In genomic region chr16:67391424-67392300, GRCh38 we compare ENCODE assay signal across 11 cellular contexts. TPM values are rescaled to one million over a fixed set of nuclear protein-coding genes. Genes with fewer than 3 reads are reported as not detected.
A peak's percentile ranks its signal among the peaks of the same experiment; 100 is the strongest.
DNase-seq lines count a peak whose midpoint lies in the region; ATAC-seq and TF ChIP-seq lines count a peak whose summit lies in the region.
"Had no signal": no experiment of that assay in that cellular context is flagged by ENCODE, and none has a peak within 500 bp of the region (broad histone marks: within the 10 kb centered on the region; RNA-seq: fewer than 3 reads in every experiment).

No MANE protein-coding gene starts in this region.

- peaks cover 3% of the 10 kb centered on the region for H3K4me1 Mint-ChIP-seq in endothelial cell (ENCODE audit: unreplicated experiment)
- peaks cover 6 to 8% of the 10 kb centered on the region in 2 donors for H3K4me1 Mint-ChIP-seq in natural killer cell treated with Interleukin-12 subunit alpha and Interleukin-12 subunit beta and Interleukin-15 and Interleukin-18, amount 100 ng/mL, for 72 hours (ENCODE audit: low read depth in 2 of 2)
- peaks cover 5% of the 10 kb centered on the region for H3K4me1 Mint-ChIP-seq in activated CD4-positive, alpha-beta memory T cell treated with anti-CD3 and anti-CD28 coated beads, Interleukin-2, amount 10 ng/mL, durations not matched to agents 7 days and 5 days
- peaks cover 8% of the 10 kb centered on the region for H3K4me1 Mint-ChIP-seq in CD4-positive, alpha-beta T cell (ENCODE audit: low read depth)

- 70 to 75% methylated on average over 7 to 15 of the region's 15 CpGs for WGBS in thyroid gland, 2 donors

- H3K9me3 Mint-ChIP-seq in endothelial cell (ENCODE audit: unreplicated experiment), result no peaks in the 10 kb centered on the region
- no peaks in the 10 kb centered on the region for H3K9me3 Mint-ChIP-seq in natural killer cell treated with Interleukin-12 subunit alpha and Interleukin-12 subunit beta and Interleukin-15 and Interleukin-18, amount 100 ng/mL, for 72 hours
- H3K9me3 Mint-ChIP-seq in activated CD4-positive, alpha-beta memory T cell treated with anti-CD3 and anti-CD28 coated beads, Interleukin-2, amount 10 ng/mL, durations not matched to agents 7 days and 5 days, result no peaks in the 10 kb centered on the region
- no peaks in the 10 kb centered on the region for H3K9me3 Mint-ChIP-seq in CD4-positive, alpha-beta T cell
- H3K9me3 Mint-ChIP-seq: T-helper 1 cell treated with Interleukin-12 subunit alpha and Interleukin-12 subunit beta and Interleukin-4 antibody, amounts not matched to agents 30 μg/mL and 1 μg/mL, for 36 hours had no signal

- no peak for TF ChIP-seq POLR2A in thyroid gland (IDR thresholded peaks at IDR 0.05)

- H3K27me3 ChIP-seq in thyroid gland, result no peaks in the 10 kb centered on the region
- peaks cover 41% of the 10 kb centered on the region for H3K27me3 ChIP-seq in CD4-positive, alpha-beta T cell (ENCODE audit: control insufficient read depth, insufficient read depth, low read length)

- H3K4me3 ChIP-seq in thyroid gland (replicated peaks in 1 of 3), result no peak overlapping the region

- no peak for ATAC-seq in natural killer cell treated with Interleukin-12 subunit alpha and Interleukin-12 subunit beta and Interleukin-15 and Interleukin-18, amount 100 ng/mL, for 72 hours
- no peak for ATAC-seq in CD4-positive, alpha-beta T cell (ENCODE audit: poor library complexity)
- ATAC-seq: left lobe of liver had no signal

- DNase-seq in C1 segment of cervical spinal cord (lab: John Stamatoyannopoulos, UW) (peak in 13 of 14 donors; percentile 56 to 97 (median 91)), LHCN-M2 (ENCODE audit: low read depth) (peak; percentile 22), endothelial cell (ENCODE audit: low spot score) (no peak), kidney glomerular epithelial cell (lab: John Stamatoyannopoulos, UW) (no peak), thyroid gland (no peak)
- DNase-seq in natural killer cell treated with Interleukin-12 subunit alpha and Interleukin-12 subunit beta and Interleukin-15 and Interleukin-18, amount 100 ng/mL, for 72 hours (ENCODE audit: low spot score), result no peak
- no peak for DNase-seq in activated CD4-positive, alpha-beta memory T cell treated with anti-CD3 and anti-CD28 coated beads, Interleukin-2, amount 10 ng/mL, durations not matched to agents 7 days and 5 days
- no peak for DNase-seq in CD4-positive, alpha-beta T cell
- DNase-seq: NCI-H1694 had no signal

- H3K4me3 Mint-ChIP-seq in endothelial cell (ENCODE audit: unreplicated experiment), result no peak overlapping the region
- peak overlapping the region; percentile 32 for H3K4me3 Mint-ChIP-seq in natural killer cell treated with Interleukin-12 subunit alpha and Interleukin-12 subunit beta and Interleukin-15 and Interleukin-18, amount 100 ng/mL, for 72 hours
- H3K4me3 Mint-ChIP-seq in activated CD4-positive, alpha-beta memory T cell treated with anti-CD3 and anti-CD28 coated beads, Interleukin-2, amount 10 ng/mL, durations not matched to agents 7 days and 5 days, result no peak overlapping the region
- no peak overlapping the region for H3K4me3 Mint-ChIP-seq in CD4-positive, alpha-beta T cell
- H3K4me3 Mint-ChIP-seq: T-helper 1 cell treated with Interleukin-12 subunit alpha and Interleukin-12 subunit beta and Interleukin-4 antibody, amounts not matched to agents 30 μg/mL and 1 μg/mL, for 36 hours had no signal

- no peak for TF ChIP-seq CTCF in endothelial cell (IDR thresholded peaks at IDR 0.05; ENCODE audit: unreplicated experiment)
- TF ChIP-seq CTCF in thyroid gland (IDR thresholded peaks at IDR 0.05), result no peak
- TF ChIP-seq CTCF in CD4-positive, alpha-beta T cell (IDR thresholded peaks at IDR 0.05), result no peak

- intact Hi-C loops in thyroid gland (cut with DNase I), result no loop called here
- intact Hi-C loops in CD4-positive, alpha-beta T cell (cut with DNase I, micrococcal nuclease), result loop anchor here in 1 of 2 experiments (10.0 kb wide), 1 partner anchor 127 kb away; no protein-coding TSS in a partner anchor

- H3K27ac ChIP-seq in thyroid gland, result no peak overlapping the region
- no peak overlapping the region for H3K27ac ChIP-seq in CD4-positive, alpha-beta T cell (ENCODE audit: low read depth, low read length)

- CTCF ChIA-PET in activated CD4-positive, alpha-beta memory T cell treated with anti-CD3 and anti-CD28 coated beads, Interleukin-2, amount 10 ng/mL, durations not matched to agents 7 days and 5 days (lab: Charles Lee), result interaction anchor here (1.0 kb wide), 1 partner anchor 131 kb away, joined by 3 read pairs; no protein-coding TSS in a partner anchor
- CTCF ChIA-PET in CD4-positive, alpha-beta T cell (lab: Charles Lee), result no interaction called here

- peaks cover 12% of the 10 kb centered on the region for H3K36me3 Mint-ChIP-seq in endothelial cell (ENCODE audit: low read depth, unreplicated experiment)
- no peaks in the 10 kb centered on the region for H3K36me3 Mint-ChIP-seq in natural killer cell treated with Interleukin-12 subunit alpha and Interleukin-12 subunit beta and Interleukin-15 and Interleukin-18, amount 100 ng/mL, for 72 hours
- H3K36me3 Mint-ChIP-seq in activated CD4-positive, alpha-beta memory T cell treated with anti-CD3 and anti-CD28 coated beads, Interleukin-2, amount 10 ng/mL, durations not matched to agents 7 days and 5 days (ENCODE audit: low read depth), result no peaks in the 10 kb centered on the region
- no peaks in the 10 kb centered on the region for H3K36me3 Mint-ChIP-seq in CD4-positive, alpha-beta T cell (ENCODE audit: low read depth)

- no peaks in the 10 kb centered on the region for H3K9me3 ChIP-seq in thyroid gland
- no peaks in the 10 kb centered on the region for H3K9me3 ChIP-seq in CD4-positive, alpha-beta T cell (ENCODE audit: control insufficient read depth, low read length)

- H3K36me3 ChIP-seq in thyroid gland, result no peaks in the 10 kb centered on the region

- POLR2A ChIA-PET in activated CD4-positive, alpha-beta memory T cell treated with anti-CD3 and anti-CD28 coated beads, Interleukin-2, amount 10 ng/mL, durations not matched to agents 7 days and 5 days (lab: Charles Lee), result no interaction called here
- POLR2A ChIA-PET in CD4-positive, alpha-beta T cell (lab: Charles Lee), result no interaction called here

- peaks cover 22 to 50% of the 10 kb centered on the region in 2 donors for H3K4me1 ChIP-seq in thyroid gland

- peak overlapping the region; percentile 59 for H3K27ac Mint-ChIP-seq in endothelial cell (ENCODE audit: unreplicated experiment)
- H3K27ac Mint-ChIP-seq in natural killer cell treated with Interleukin-12 subunit alpha and Interleukin-12 subunit beta and Interleukin-15 and Interleukin-18, amount 100 ng/mL, for 72 hours, result no peak overlapping the region
- no peak overlapping the region for H3K27ac Mint-ChIP-seq in activated CD4-positive, alpha-beta memory T cell treated with anti-CD3 and anti-CD28 coated beads, Interleukin-2, amount 10 ng/mL, durations not matched to agents 7 days and 5 days
- no peak overlapping the region for H3K27ac Mint-ChIP-seq in CD4-positive, alpha-beta T cell
- H3K27ac Mint-ChIP-seq: T-helper 1 cell treated with Interleukin-12 subunit alpha and Interleukin-12 subunit beta and Interleukin-4 antibody, amounts not matched to agents 30 μg/mL and 1 μg/mL, for 36 hours had no signal

- H3K27me3 Mint-ChIP-seq in endothelial cell (ENCODE audit: unreplicated experiment), result peaks cover 23% of the 10 kb centered on the region
- H3K27me3 Mint-ChIP-seq in natural killer cell treated with Interleukin-12 subunit alpha and Interleukin-12 subunit beta and Interleukin-15 and Interleukin-18, amount 100 ng/mL, for 72 hours, result peaks cover 14 to 18% of the 10 kb centered on the region in 2 donors
- peaks cover 40% of the 10 kb centered on the region for H3K27me3 Mint-ChIP-seq in activated CD4-positive, alpha-beta memory T cell treated with anti-CD3 and anti-CD28 coated beads, Interleukin-2, amount 10 ng/mL, durations not matched to agents 7 days and 5 days
- H3K27me3 Mint-ChIP-seq in CD4-positive, alpha-beta T cell, result peaks cover 36% of the 10 kb centered on the region

RNA-seq across cellular contexts. Expression of gene TPPP3, which starts 1.6 kb away (rescaled TPM):
- total RNA-seq in LHCN-M2 (2014; rRNA removed), result 11.9 and 17.6 TPM in 2 replicates
- 14.9 TPM for polyA plus RNA-seq in LHCN-M2 (2012)
- total RNA-seq in endothelial cell (ENCODE audit: unreplicated experiment), result 1.1 TPM
- total RNA-seq in natural killer cell treated with Interleukin-12 subunit alpha and Interleukin-12 subunit beta and Interleukin-15 and Interleukin-18, amount 100 ng/mL, for 72 hours, result under 1 TPM in 1 of 2 donors, not detected in 1; 0.31 TPM
- total RNA-seq in activated CD4-positive, alpha-beta memory T cell treated with anti-CD3 and anti-CD28 coated beads, Interleukin-2, amount 10 ng/mL, durations not matched to agents 7 days and 5 days, result not detected
- total RNA-seq in thyroid gland, result 1 to 10 TPM in 2 of 4 donors, under 1 TPM in 2; 0.54 to 2.3 (median 1.5) TPM
- not detected for total RNA-seq in CD4-positive, alpha-beta T cell

RNA-seq across cellular contexts. Expression of gene ZDHHC1, which starts 24.6 kb away (rescaled TPM):
- total RNA-seq in LHCN-M2 (2014; rRNA removed) (9.9 and 13.5 TPM in 2 replicates), endothelial cell (ENCODE audit: unreplicated experiment) (7.2 TPM), thyroid gland (10 to 100 TPM; 33.3 to 63.8 (median 50.9) TPM)
- polyA plus RNA-seq in LHCN-M2 (2012), result 6.9 TPM
- 1 to 10 TPM; 1.6 to 2.0 TPM for total RNA-seq in natural killer cell treated with Interleukin-12 subunit alpha and Interleukin-12 subunit beta and Interleukin-15 and Interleukin-18, amount 100 ng/mL, for 72 hours
- total RNA-seq in activated CD4-positive, alpha-beta memory T cell treated with anti-CD3 and anti-CD28 coated beads, Interleukin-2, amount 10 ng/mL, durations not matched to agents 7 days and 5 days, result under 1 TPM; 0.23 to 0.45 TPM
- under 1 TPM in 1 of 2 experiments, not detected in 1; 0.22 TPM for total RNA-seq in CD4-positive, alpha-beta T cell

RNA-seq across cellular contexts. Expression of gene HSD11B2, which starts 39.3 kb away (rescaled TPM):
- total RNA-seq in LHCN-M2 (2014; rRNA removed), result 0.17 and 0.58 TPM in 2 replicates
- 0.09 TPM for polyA plus RNA-seq in LHCN-M2 (2012)
- 3.3 TPM for total RNA-seq in endothelial cell (ENCODE audit: unreplicated experiment)
- not detected for total RNA-seq in natural killer cell treated with Interleukin-12 subunit alpha and Interleukin-12 subunit beta and Interleukin-15 and Interleukin-18, amount 100 ng/mL, for 72 hours
- not detected for total RNA-seq in activated CD4-positive, alpha-beta memory T cell treated with anti-CD3 and anti-CD28 coated beads, Interleukin-2, amount 10 ng/mL, durations not matched to agents 7 days and 5 days
- 10 to 100 TPM in 2 of 4 donors, 1 to 10 TPM in 2; 4.6 to 11.9 (median 9.0) TPM for total RNA-seq in thyroid gland
- total RNA-seq in CD4-positive, alpha-beta T cell, result not detected

Comparison
In these comparisons a context has a peak if more than half of its experiments do, and no peak if none do; other contexts are left out.
1. DNase-seq: peak in C1 segment of cervical spinal cord (13 of 14) and LHCN-M2 (single experiment); none in endothelial cell (single experiment), natural killer cell treated with Interleukin-12 subunit alpha and Interleukin-12 subunit beta and Interleukin-15 and Interleukin-18, amount 100 ng/mL, for 72 hours (single experiment), activated CD4-positive, alpha-beta memory T cell treated with anti-CD3 and anti-CD28 coated beads, Interleukin-2, amount 10 ng/mL, durations not matched to agents 7 days and 5 days (single experiment), kidney glomerular epithelial cell (single experiment), thyroid gland (0 of 2) and CD4-positive, alpha-beta T cell (0 of 10).